ENCODE assay signal across 11 cellular contexts in genomic region chr3:54123538-54124196, GRCh38. TPM values are rescaled to one million over a fixed set of nuclear protein-coding genes. Genes with fewer than 3 reads are reported as not detected.
DNase-seq lines count a peak whose midpoint lies in the region; ATAC-seq, FAIRE-seq and TF ChIP-seq lines count a peak whose summit lies in the region.
"Had no signal": no experiment of that assay in that cellular context is flagged by ENCODE, and none has a peak within 500 bp of the region (broad histone marks: within the 10 kb centered on the region; RNA-seq: fewer than 3 reads in every experiment).

No MANE protein-coding gene starts in this region.

- H3K4me3 Mint-ChIP-seq in IgD-negative memory B cell (peak overlapping the region; percentile 32 to 82 (median 62)), endothelial cell (ENCODE audit: unreplicated experiment) (peak overlapping the region; percentile 79)
- peak overlapping the region in 1 of 2 donors; percentile 5 for H3K4me3 Mint-ChIP-seq in stimulated activated naive CD8-positive, alpha-beta T cell treated with anti-CD3 and anti-CD28 coated beads, Interleukin-15, amount 100 ng/mL, for 72 hours

- 19% methylated on average over 14 of the region's 18 CpGs for WGBS in A549 (ENCODE audit: missing lambda C conversion rate)

- POLR2A ChIA-PET in A549 (lab: Yijun Ruan, JAX): no interaction called here

- no peak overlapping the region for H3K4me3 ChIP-seq in A549

- no peak for FAIRE-seq in A549 (lab: Jason Lieb, UNC)
- FAIRE-seq: colon had no signal

- DNase-seq in A549 (ENCODE audit: low read depth in 1 of 2, low spot score in 1 of 2) (no peak), endothelial cell (ENCODE audit: low spot score) (no peak), myocyte (ENCODE audit: low read depth) (peak; percentile 13), mesenteric fat pad (ENCODE audit: low spot score) (no peak)
- DNase-seq in stimulated activated naive CD8-positive, alpha-beta T cell treated with anti-CD3 and anti-CD28 coated beads, Interleukin-15, amount 100 ng/mL, for 72 hours: no peak
- DNase-seq: activated CD4-positive, alpha-beta T cell treated with anti-CD3 and anti-CD28 coated beads, Interleukin-2, amount 50 U/mL, for 48 hours; CD8-positive, alpha-beta memory T cell had no signal

- peaks cover 5% of the 10 kb centered on the region; the same call in 1 of the 3 replicates for H3K4me1 ChIP-seq in A549

- H3K36me3 Mint-ChIP-seq in IgD-negative memory B cell (no peaks in the 10 kb centered on the region), endothelial cell (ENCODE audit: low read depth, unreplicated experiment) (no peaks in the 10 kb centered on the region)

- H3K27ac ChIP-seq in A549: no peak overlapping the region

- H3K4me2 ChIP-seq in A549: peak overlapping the region; percentile 96

- no peak for TF ChIP-seq EP300 in A549 (IDR thresholded peaks at IDR 0.05)

- H3K4me1 Mint-ChIP-seq in IgD-negative memory B cell (peaks cover 2 to 11% (median 4%) of the 10 kb centered on the region in 3 donors), endothelial cell (ENCODE audit: unreplicated experiment) (peaks cover 10% of the 10 kb centered on the region)
- H3K4me1 Mint-ChIP-seq in stimulated activated naive CD8-positive, alpha-beta T cell treated with anti-CD3 and anti-CD28 coated beads, Interleukin-15, amount 100 ng/mL, for 72 hours: no peaks in the 10 kb centered on the region

- CTCF ChIA-PET in A549 (lab: Yijun Ruan, JAX): no interaction called here

- H3K9me3 ChIP-seq in A549: no peaks in the 10 kb centered on the region

- TF ChIP-seq POLR2A in A549 (IDR thresholded peaks at IDR 0.05; ENCODE audit: low read length): no peak

- H3K9me3 Mint-ChIP-seq in IgD-negative memory B cell (no peaks in the 10 kb centered on the region), endothelial cell (ENCODE audit: unreplicated experiment) (no peaks in the 10 kb centered on the region)
- H3K9me3 Mint-ChIP-seq in stimulated activated naive CD8-positive, alpha-beta T cell treated with anti-CD3 and anti-CD28 coated beads, Interleukin-15, amount 100 ng/mL, for 72 hours: no peaks in the 10 kb centered on the region
- H3K9me3 Mint-ChIP-seq: CD8-positive, alpha-beta memory T cell had no signal

- TF ChIP-seq RAD21 in A549 (conservative IDR thresholded peaks at IDR 0.05 in 1 of 2, IDR thresholded peaks at IDR 0.05 in 1 of 2): no peak

- ATAC-seq in A549 (no peak; a peak in 1 of 6 replicates), HG02678 (IDR thresholded peaks at IDR 0.05; ENCODE audit: unreplicated experiment) (no peak), GM21619 (IDR thresholded peaks at IDR 0.05; ENCODE audit: unreplicated experiment) (no peak)
- ATAC-seq in stimulated activated naive CD8-positive, alpha-beta T cell treated with anti-CD3 and anti-CD28 coated beads, Interleukin-15, amount 100 ng/mL, for 72 hours: no peak

- no peak overlapping the region for H3K27ac Mint-ChIP-seq in IgD-negative memory B cell
- H3K27ac Mint-ChIP-seq in endothelial cell (ENCODE audit: unreplicated experiment): no peak overlapping the region
- H3K27ac Mint-ChIP-seq in stimulated activated naive CD8-positive, alpha-beta T cell treated with anti-CD3 and anti-CD28 coated beads, Interleukin-15, amount 100 ng/mL, for 72 hours: no peak overlapping the region
- H3K27ac Mint-ChIP-seq: CD8-positive, alpha-beta memory T cell had no signal

- H3K27me3 Mint-ChIP-seq in IgD-negative memory B cell (peaks cover 34% of the 10 kb centered on the region), endothelial cell (ENCODE audit: unreplicated experiment) (peaks cover 11% of the 10 kb centered on the region)
- H3K27me3 Mint-ChIP-seq in stimulated activated naive CD8-positive, alpha-beta T cell treated with anti-CD3 and anti-CD28 coated beads, Interleukin-15, amount 100 ng/mL, for 72 hours: peaks cover 57% of the 10 kb centered on the region

- TF ChIP-seq CTCF in A549 (IDR thresholded peaks at IDR 0.05) (no peak), endothelial cell (IDR thresholded peaks at IDR 0.05; ENCODE audit: unreplicated experiment) (no peak)

TF ChIP-seq in A549, 52 proteins besides CTCF, POLR2A, EP300 and RAD21:
- no peak for TF ChIP-seq KDM1A (IDR thresholded peaks at IDR 0.05; ENCODE audit: low read depth)
- TF ChIP-seq MAX (IDR thresholded peaks at IDR 0.05): no peak
- TF ChIP-seq RFX5 (IDR thresholded peaks at IDR 0.05): no peak
- TF ChIP-seq RNF2 (IDR thresholded peaks at IDR 0.05; ENCODE audit: borderline replicate concordance, low read depth): no peak
TF ChIP-seq in A549: peak in this region for 0.

RNA-seq across cellular contexts. Expression of gene CACNA2D3, which starts 1.3 kb away (rescaled TPM):
- polyA plus RNA-seq in A549 (2011; rRNA removed): 0.04 and 0.05 TPM in 2 replicates
- polyA plus RNA-seq in A549 (2012; cell fraction: cytosol; rRNA removed): not detected in 2 replicates
- polyA plus RNA-seq in A549 (2012; cell fraction: nucleus; rRNA removed): not detected in 2 replicates
- 0.03 to 0.12 TPM (median 0.05 TPM) in 3 replicates for polyA plus RNA-seq in A549 (2017; fragmentation: RNase III; extraction: RNeasy Plus Mini Kit Qiagen cat#74134 plus additional on column Dnase treatment)
- polyA minus RNA-seq in A549 (2011; rRNA and poly(A)+ RNA removed): not detected in 2 replicates
- not detected for polyA plus RNA-seq in IgD-negative memory B cell
- total RNA-seq in endothelial cell (ENCODE audit: unreplicated experiment): 0.46 TPM
- 0.11 and 0.52 TPM in 2 replicates for total RNA-seq in myocyte
- 0.35 TPM for polyA plus RNA-seq in myocyte (2012)
- total RNA-seq in mesenteric fat pad: 0.48 TPM
- total RNA-seq: CD8-positive, alpha-beta memory T cell had no signal
- polyA plus RNA-seq: CD8-positive, alpha-beta memory T cell had no signal
